ENCODE assay signal across 1 cellular context in genomic region chr17:77085916-77086432, GRCh38.
TF ChIP-seq lines count a peak whose summit lies in the region.

No MANE protein-coding gene starts in this region.

TF ChIP-seq in GM12878, 131 proteins besides CTCF, POLR2A, EP300 and RAD21 (continued from another document):
- TF ChIP-seq ZNF592 (IDR thresholded peaks at IDR 0.05) (no peak), TCF7 (IDR thresholded peaks at IDR 0.05; ENCODE audit: borderline replicate concordance) (no peak), ELK1 (IDR thresholded peaks at IDR 0.05; ENCODE audit: low read depth, low read length) (no peak), STAT1 (conservative IDR thresholded peaks at IDR 0.05) (no peak)
